ENCODE assay signal across 17 cellular contexts in genomic region chr6:33854572-33855030, GRCh38. TPM values are rescaled to one million over a fixed set of nuclear protein-coding genes. Genes with fewer than 3 reads are reported as not detected.
A peak's percentile ranks its signal among the peaks of the same experiment; 100 is the strongest.
DNase-seq lines count a peak whose midpoint lies in the region; ATAC-seq and TF ChIP-seq lines count a peak whose summit lies in the region.
"Had no signal": no experiment of that assay in that cellular context is flagged by ENCODE, and none has a peak within 500 bp of the region (broad histone marks: within the 10 kb centered on the region; RNA-seq: fewer than 3 reads in every experiment).

No MANE protein-coding gene starts in this region.

- no peaks in the 10 kb centered on the region for H3K9me3 Mint-ChIP-seq in endodermal cell
- H3K9me3 Mint-ChIP-seq: immature natural killer cell; stimulated activated naive CD8-positive, alpha-beta T cell treated with anti-CD3 and anti-CD28 coated beads, Interleukin-15, Interleukin-2, amounts not matched to agents 100 ng/mL and 50 ng/mL, for 24 hours; WTC11 had no signal

- H3K27ac ChIP-seq in endodermal cell (ENCODE audit: low read depth, low read length) (peak overlapping the region; percentile 75), uterus (no peak overlapping the region), colonic mucosa (no peak overlapping the region)
- H3K27ac ChIP-seq: right lobe of liver had no signal

- TF ChIP-seq CTCF in endodermal cell (conservative IDR thresholded peaks at IDR 0.05) (no peak), uterus (IDR thresholded peaks at IDR 0.05) (no peak), colonic mucosa (IDR thresholded peaks at IDR 0.05) (no peak)

- 57 to 79% methylated on average over 9 to 14 of the region's 14 CpGs for WGBS in endodermal cell (ENCODE audit: insufficient coverage in 1 of 2, insufficient read length in 1 of 2), 2 experiments

- H3K9me3 ChIP-seq in endodermal cell (ENCODE audit: control insufficient read depth, low read length) (no peaks in the 10 kb centered on the region), uterus (no peaks in the 10 kb centered on the region), colonic mucosa (no peaks in the 10 kb centered on the region)
- H3K9me3 ChIP-seq: right lobe of liver had no signal

- TF ChIP-seq POLR2A in uterus (IDR thresholded peaks at IDR 0.05) = no peak

- H3K27ac Mint-ChIP-seq in endodermal cell = no peak overlapping the region
- H3K27ac Mint-ChIP-seq: immature natural killer cell; stimulated activated naive CD8-positive, alpha-beta T cell treated with anti-CD3 and anti-CD28 coated beads, Interleukin-15, Interleukin-2, amounts not matched to agents 100 ng/mL and 50 ng/mL, for 24 hours; WTC11 had no signal

- intact Hi-C loops in Right ventricle myocardium inferior (cut with DNase I) = no loop called here
- intact Hi-C loops in cardiac septum (cut with DNase I) = loop anchor here (5.0 kb wide), 1 partner anchor 173 kb away; no protein-coding TSS in a partner anchor
- intact Hi-C loops in uterus (cut with DNase I; ENCODE audit: low total_unique reads) = no loop called here
- intact Hi-C loops in colonic mucosa (cut with DNase I) = loop anchor here (5.0 kb wide), 1 partner anchor 173 kb away; no protein-coding TSS in a partner anchor

- H3K4me1 Mint-ChIP-seq in endodermal cell = peaks cover 20% of the 10 kb centered on the region

- no peaks in the 10 kb centered on the region for H3K36me3 ChIP-seq in endodermal cell (ENCODE audit: control insufficient read depth, insufficient read depth, low read length)
- H3K36me3 ChIP-seq in uterus = no peaks in the 10 kb centered on the region
- H3K36me3 ChIP-seq in colonic mucosa = no peaks in the 10 kb centered on the region
- H3K36me3 ChIP-seq: right lobe of liver had no signal

- H3K36me3 Mint-ChIP-seq in endodermal cell (ENCODE audit: low read depth) = no peaks in the 10 kb centered on the region
- H3K36me3 Mint-ChIP-seq: WTC11 had no signal

- no peaks in the 10 kb centered on the region for H3K27me3 ChIP-seq in endodermal cell (ENCODE audit: control insufficient read depth, insufficient read depth, low read length, poor library complexity, severe bottlenecking)
- no peaks in the 10 kb centered on the region for H3K27me3 ChIP-seq in uterus
- no peaks in the 10 kb centered on the region for H3K27me3 ChIP-seq in colonic mucosa
- H3K27me3 ChIP-seq: right lobe of liver had no signal

- H3K4me3 ChIP-seq in endodermal cell (ENCODE audit: low read length) (no peak overlapping the region), uterus (no peak overlapping the region), colonic mucosa (no peak overlapping the region)
- H3K4me3 ChIP-seq: right lobe of liver had no signal

- no peak overlapping the region for H3K4me3 Mint-ChIP-seq in endodermal cell
- H3K4me3 Mint-ChIP-seq: stimulated activated naive CD8-positive, alpha-beta T cell treated with anti-CD3 and anti-CD28 coated beads, Interleukin-15, Interleukin-2, amounts not matched to agents 100 ng/mL and 50 ng/mL, for 24 hours; WTC11 had no signal

- H3K9ac ChIP-seq in endodermal cell (ENCODE audit: extremely low read depth, low read length, poor library complexity, severe bottlenecking) (no peak overlapping the region), colonic mucosa (ENCODE audit: low read depth in 2 of 2, low read length in 2 of 2) (no peak overlapping the region)

- DNase-seq in Right ventricle myocardium inferior (ENCODE audit: missing footprints) = peak; percentile 46
- DNase-seq in cardiac septum (ENCODE audit: low spot score) = no peak
- DNase-seq in NCI-H2171 treated with DMSO at 0.1 percent for 48 hours (lab: John Stamatoyannopoulos, UW) = peak; percentile 82
- no peak for DNase-seq in endodermal cell
- peak; percentile 22 to 45 for DNase-seq in uterus
- no peak for DNase-seq in colonic mucosa
- DNase-seq: amygdala; DND-41; immature natural killer cell; Karpas-422; right lobe of liver; stimulated activated CD4-positive, alpha-beta T cell treated with anti-CD3 and anti-CD28 coated beads, Interleukin-4, amount 100 ng/mL, for 4 hours had no signal

- peaks cover 9% of the 10 kb centered on the region for H3K4me1 ChIP-seq in endodermal cell (ENCODE audit: control insufficient read depth, insufficient read depth, low read length)
- H3K4me1 ChIP-seq in uterus = peaks cover 0 to 3% of the 10 kb centered on the region in 2 donors
- H3K4me1 ChIP-seq in colonic mucosa = no peaks in the 10 kb centered on the region
- H3K4me1 ChIP-seq: right lobe of liver had no signal

- peaks cover 10% of the 10 kb centered on the region for H3K27me3 Mint-ChIP-seq in endodermal cell (ENCODE audit: insufficient read depth)

- ATAC-seq in Right ventricle myocardium inferior = no peak
- no peak for ATAC-seq in HG03439 (IDR thresholded peaks at IDR 0.05; ENCODE audit: unreplicated experiment)
- ATAC-seq in HG02970 (IDR thresholded peaks at IDR 0.05; ENCODE audit: low FRiP score, unreplicated experiment) = no peak
- ATAC-seq: right lobe of liver, WTC11 had no signal

RNA-seq across cellular contexts. Expression of gene MLN, which starts 50.8 kb away (rescaled TPM):
- total RNA-seq in Right ventricle myocardium inferior = not detected
- not detected for total RNA-seq in cardiac septum
- not detected for total RNA-seq in endodermal cell
- polyA plus RNA-seq in endodermal cell (2013, experiment 1 of 2) = not detected
- not detected for polyA plus RNA-seq in endodermal cell (2013, experiment 2 of 2)
- not detected for total RNA-seq in uterus
- under 1 TPM in 1 of 2 donors, not detected in 1; 0.48 TPM for total RNA-seq in colonic mucosa
- total RNA-seq: fibroblast of villous mesenchyme, right lobe of liver, WTC11 had no signal
- polyA plus RNA-seq: immature natural killer cell had no signal

Comparison
In these comparisons a context has a peak if more than half of its experiments do, and no peak if none do; other contexts are left out.
1. DNase-seq: peak in Right ventricle myocardium inferior (single experiment), NCI-H2171 treated with DMSO at 0.1 percent for 48 hours (single experiment) and uterus (2 of 2); none in cardiac septum (single experiment), endodermal cell (single experiment) and colonic mucosa (single experiment).
2. intact Hi-C loops: an anchor here in cardiac septum (5.0 kb wide) and colonic mucosa (5.0 kb wide); none called in Right ventricle myocardium inferior and uterus.